Comparison of ENCODE assay signal across 17 cellular contexts in the genomic region with DNA sequence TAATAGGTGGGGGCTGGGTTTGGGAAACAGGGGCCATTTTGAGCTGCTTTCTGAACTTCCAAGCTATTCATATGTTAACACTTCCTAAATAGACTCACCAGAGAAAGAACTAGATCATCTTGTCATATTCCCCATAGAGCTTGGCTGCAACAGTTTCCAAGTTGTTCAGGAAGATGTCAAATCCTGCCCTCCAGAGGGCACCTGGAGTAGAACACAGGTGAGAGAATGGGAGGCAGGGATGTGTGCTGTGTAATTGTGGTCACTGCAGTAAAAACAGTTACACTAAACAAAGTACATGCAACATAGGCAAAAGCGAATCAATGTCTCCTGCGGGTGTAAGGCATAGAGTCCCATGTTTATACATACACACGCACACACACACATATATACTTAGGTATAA. TPM values are rescaled to one million over a fixed set of nuclear protein-coding genes. Genes with fewer than 3 reads are reported as not detected.
"Had no signal": no experiment of that assay in that cellular context is flagged by ENCODE, and none has a peak within 500 bp of the region (broad histone marks: within the 10 kb centered on the region; RNA-seq: fewer than 3 reads in every experiment).

No MANE protein-coding gene starts in this region.

- H3K4me1 Mint-ChIP-seq: activated CD4-positive, alpha-beta T cell treated with anti-CD3 and anti-CD28 coated beads, Interleukin-2, amount 10 ng/mL, durations not matched to agents 24 days and 14 days; natural killer cell; stimulated activated effector memory CD8-positive, alpha-beta T cell treated with anti-CD3 and anti-CD28 coated beads, Interleukin-12 subunit alpha, Interleukin-12 subunit beta, amount 100 ng/mL, for 72 hours had no signal

- ATAC-seq: gastroesophageal sphincter; left cardiac atrium; natural killer cell; right cardiac atrium; stimulated activated effector memory CD8-positive, alpha-beta T cell treated with anti-CD3 and anti-CD28 coated beads, Interleukin-12 subunit alpha, Interleukin-12 subunit beta, amount 100 ng/mL, for 72 hours had no signal

- H3K36me3 Mint-ChIP-seq: natural killer cell; stimulated activated effector memory CD8-positive, alpha-beta T cell treated with anti-CD3 and anti-CD28 coated beads, Interleukin-12 subunit alpha, Interleukin-12 subunit beta, amount 100 ng/mL, for 72 hours had no signal

- H3K36me3 ChIP-seq: gastroesophageal sphincter, thyroid gland, vagina had no signal

- H3K27ac Mint-ChIP-seq: activated CD4-positive, alpha-beta T cell treated with anti-CD3 and anti-CD28 coated beads, Interleukin-2, amount 10 ng/mL, durations not matched to agents 24 days and 14 days; activated naive CD4-positive, alpha-beta T cell treated with anti-CD3 and anti-CD28 coated beads for 36 hours; natural killer cell; stimulated activated effector memory CD8-positive, alpha-beta T cell treated with anti-CD3 and anti-CD28 coated beads, Interleukin-12 subunit alpha, Interleukin-12 subunit beta, amount 100 ng/mL, for 72 hours had no signal

- H3K9me3 ChIP-seq: gastroesophageal sphincter, thyroid gland, vagina had no signal

- H3K4me3 ChIP-seq: gastroesophageal sphincter, thyroid gland, vagina had no signal

- H3K27me3 ChIP-seq: gastroesophageal sphincter, thyroid gland, vagina had no signal

- H3K27me3 Mint-ChIP-seq: activated CD4-positive, alpha-beta T cell treated with anti-CD3 and anti-CD28 coated beads, Interleukin-2, amount 10 ng/mL, durations not matched to agents 24 days and 14 days had no signal

- DNase-seq: activated CD4-positive, alpha-beta T cell treated with anti-CD3 and anti-CD28 coated beads, Interleukin-2, amount 10 ng/mL, durations not matched to agents 24 days and 14 days; activated CD8-positive, alpha-beta memory T cell treated with anti-CD3 and anti-CD28 coated beads for 24 hours; activated naive CD4-positive, alpha-beta T cell treated with anti-CD3 and anti-CD28 coated beads for 36 hours; hippocampal formation; left cardiac atrium; natural killer cell; nucleus accumbens; right cardiac atrium; thyroid gland had no signal

- H3K4me3 Mint-ChIP-seq: activated CD4-positive, alpha-beta T cell treated with anti-CD3 and anti-CD28 coated beads, Interleukin-2, amount 10 ng/mL, durations not matched to agents 24 days and 14 days; activated naive CD4-positive, alpha-beta T cell treated with anti-CD3 and anti-CD28 coated beads for 36 hours; natural killer cell; stimulated activated effector memory CD8-positive, alpha-beta T cell treated with anti-CD3 and anti-CD28 coated beads, Interleukin-12 subunit alpha, Interleukin-12 subunit beta, amount 100 ng/mL, for 72 hours had no signal

- H3K27ac ChIP-seq: gastroesophageal sphincter, thyroid gland, vagina had no signal

- H3K9me3 Mint-ChIP-seq: activated CD4-positive, alpha-beta T cell treated with anti-CD3 and anti-CD28 coated beads, Interleukin-2, amount 10 ng/mL, durations not matched to agents 24 days and 14 days had no signal

- H3K4me1 ChIP-seq: vagina had no signal

RNA-seq across cellular contexts. Expression of a gene that starts 34.5 kb away (rescaled TPM):
- total RNA-seq: activated CD4-positive, alpha-beta T cell treated with anti-CD3 and anti-CD28 coated beads, Interleukin-2, amount 10 ng/mL, durations not matched to agents 24 days and 14 days; activated naive CD4-positive, alpha-beta T cell treated with anti-CD3 and anti-CD28 coated beads for 36 hours; astrocyte; cardiac septum; fibroblast of lung; gastroesophageal sphincter; left cardiac atrium; mucosa of gallbladder; natural killer cell; posterior vena cava; right cardiac atrium; thyroid gland; vagina had no signal
- polyA plus RNA-seq: fibroblast of lung, right cardiac atrium had no signal
